16 cellular contexts compared by ENCODE assay signal in genomic region chr7:80614911-80615310, GRCh38. TPM values are rescaled to one million over a fixed set of nuclear protein-coding genes. Genes with fewer than 3 reads are reported as not detected.
A peak's percentile ranks its signal among the peaks of the same experiment; 100 is the strongest.
DNase-seq lines count a peak whose midpoint lies in the region; ATAC-seq, FAIRE-seq and TF ChIP-seq lines count a peak whose summit lies in the region.
"Had no signal": no experiment of that assay in that cellular context is flagged by ENCODE, and none has a peak within 500 bp of the region (broad histone marks: within the 10 kb centered on the region; RNA-seq: fewer than 3 reads in every experiment).

No MANE protein-coding gene starts in this region.

- H3K36me3 ChIP-seq in small intestine (ENCODE audit: control insufficient read depth in 2 of 2, insufficient read depth in 2 of 2, low read length in 2 of 2) = no peaks in the 10 kb centered on the region
- H3K36me3 ChIP-seq: pancreas had no signal

- in situ Hi-C loops in G401 (cut with HindIII; ENCODE audit: low sequenced_read_pairs) = no loop called here

- no peak for TF ChIP-seq CTCF in fibroblast of mammary gland (conservative IDR thresholded peaks at IDR 0.05; ENCODE audit: control insufficient read depth, insufficient read depth, low read depth, low read length)
- TF ChIP-seq CTCF in foreskin keratinocyte (conservative IDR thresholded peaks at IDR 0.05) = no peak

- H3K9me3 ChIP-seq in small intestine (ENCODE audit: control insufficient read depth, low read depth) = no peaks in the 10 kb centered on the region
- H3K9me3 ChIP-seq: pancreas, SK-N-SH had no signal

- H3K27ac ChIP-seq in small intestine (ENCODE audit: low read depth in 1 of 2, low read length in 1 of 2) (no peak overlapping the region), foreskin keratinocyte (no peak overlapping the region)
- H3K27ac ChIP-seq: pancreas had no signal

- no peaks in the 10 kb centered on the region for H3K27me3 ChIP-seq in small intestine (ENCODE audit: control insufficient read depth in 2 of 2, insufficient read depth in 2 of 2, low read length in 2 of 2)
- no peaks in the 10 kb centered on the region for H3K27me3 ChIP-seq in foreskin keratinocyte
- H3K27me3 ChIP-seq: pancreas had no signal

- H3K4me1 ChIP-seq in small intestine (ENCODE audit: control insufficient read depth in 2 of 2, insufficient read depth in 1 of 2, low read depth in 1 of 2, low read length in 1 of 2) = peaks cover 0 to 11% of the 10 kb centered on the region in 2 donors
- no peaks in the 10 kb centered on the region for H3K4me1 ChIP-seq in foreskin keratinocyte

- ATAC-seq in HG02678 (IDR thresholded peaks at IDR 0.05; ENCODE audit: unreplicated experiment) = no peak
- ATAC-seq in foreskin keratinocyte = no peak
- ATAC-seq: activated naive CD8-positive, alpha-beta T cell treated with anti-CD3 and anti-CD28 coated beads, Interleukin-2, amount 50 U/mL, for 24 hours; pancreas; stimulated activated naive CD8-positive, alpha-beta T cell treated with anti-CD3 and anti-CD28 coated beads, Interleukin-15, Interleukin-2, amounts not matched to agents 100 U/mL and 50 U/mL, for 24 hours had no signal

- 33 to 61% (median 41%) methylated on average over 5 of the region's 5 CpGs for WGBS in small intestine, 3 donors

- DNase-seq in GM04504 (ENCODE audit: low read depth) (peak; percentile 51), NCI-H2227 (lab: John Stamatoyannopoulos, UW; ENCODE audit: unreplicated experiment) (peak; percentile 11), fibroblast of mammary gland (ENCODE audit: low read depth) (peak; percentile 83), small intestine (peak; percentile 55), G401 (ENCODE audit: low spot score) (no peak), foreskin keratinocyte (no peak)
- DNase-seq: activated CD4-positive, CD25-positive, alpha-beta regulatory T cell; activated naive CD8-positive, alpha-beta T cell treated with anti-CD3 and anti-CD28 coated beads, Interleukin-2, amount 50 U/mL, for 24 hours; COR-L47; Karpas-422; NCI-H2029 treated with DMSO at 0.1 percent for 48 hours; pancreas; SK-N-SH; stimulated activated CD4-positive, alpha-beta T cell treated with anti-CD3 and anti-CD28 coated beads, Interleukin-4, amount 100 ng/mL, for 24 hours; stimulated activated naive CD8-positive, alpha-beta T cell treated with anti-CD3 and anti-CD28 coated beads, Interleukin-15, Interleukin-2, amounts not matched to agents 100 U/mL and 50 U/mL, for 24 hours had no signal

- H3K4me3 ChIP-seq in fibroblast of mammary gland (ENCODE audit: control insufficient read depth, low read depth, low read length) (no peak overlapping the region), small intestine (ENCODE audit: low read depth in 1 of 2, low read length in 2 of 2) (no peak overlapping the region)
- H3K4me3 ChIP-seq: pancreas had no signal

- FAIRE-seq in small intestine (lab: Jason Lieb, UNC) = no peak
- FAIRE-seq: pancreas had no signal

RNA-seq across cellular contexts. Expression of gene CD36, which starts 23.5 kb away (rescaled TPM):
- polyA plus RNA-seq in small intestine = 10 to 100 TPM; 27.3 to 55.4 (median 44.7) TPM
- not detected in 2 replicates for total RNA-seq in G401 (2014; rRNA removed; shearing (Covaris generic))
- total RNA-seq in foreskin keratinocyte = 0.20 TPM in 1 of 2 replicates, not detected in the other
- 0.02 TPM in 1 of 2 replicates, not detected in the other for polyA plus RNA-seq in foreskin keratinocyte

Comparison
In these comparisons a context has a peak if more than half of its experiments do, and no peak if none do; other contexts are left out.
1. DNase-seq: peak in GM04504 (single experiment), NCI-H2227 (single experiment), fibroblast of mammary gland (single experiment) and small intestine (single experiment); none in G401 (single experiment) and foreskin keratinocyte (0 of 2).